In genomic region chr4:127410644-127411043, GRCh38 we compare ENCODE assay signal across 16 cellular contexts.
A peak's percentile ranks its signal among the peaks of the same experiment; 100 is the strongest.
DNase-seq lines count a peak whose midpoint lies in the region; ATAC-seq and TF ChIP-seq lines count a peak whose summit lies in the region.
"Had no signal": no experiment of that assay in that cellular context is flagged by ENCODE, and none has a peak within 500 bp of the region (broad histone marks: within the 10 kb centered on the region; RNA-seq: fewer than 3 reads in every experiment).

No MANE protein-coding gene starts in this region.

- H3K27ac ChIP-seq in endodermal cell (ENCODE audit: low read depth, low read length), result no peak overlapping the region
- no peak overlapping the region for H3K27ac ChIP-seq in aorta (ENCODE audit: low read depth in 1 of 2, low read length in 2 of 2)
- H3K27ac ChIP-seq: BLaER1 treated with 17β-estradiol and CSF1 and Interleukin-3, amounts not matched to agents 10 nM and 100 nM; GM23248 had no signal

- 42 to 50% methylated on average over 2 of the region's 2 CpGs for WGBS in endodermal cell (ENCODE audit: insufficient coverage in 1 of 2, insufficient read length in 1 of 2), 2 experiments
- WGBS in aorta, 2 donors, result 37 to 69% methylated on average over 2 of the region's 2 CpGs

- H3K27me3 ChIP-seq in endodermal cell (ENCODE audit: control insufficient read depth, insufficient read depth, low read length, poor library complexity, severe bottlenecking) (no peaks in the 10 kb centered on the region), aorta (ENCODE audit: control insufficient read depth in 1 of 2, insufficient read depth in 2 of 2, low read length in 1 of 2) (no peaks in the 10 kb centered on the region)
- H3K27me3 ChIP-seq: BLaER1 treated with 17β-estradiol and CSF1 and Interleukin-3, amounts not matched to agents 10 nM and 100 nM had no signal

- H3K27ac Mint-ChIP-seq in endodermal cell (no peak overlapping the region), osteocyte (ENCODE audit: unreplicated experiment) (peak overlapping the region; percentile 67)
- H3K27ac Mint-ChIP-seq: CD4-positive, CD25-positive, alpha-beta regulatory T cell had no signal

- peak overlapping the region; percentile 8 for H3K9ac ChIP-seq in endodermal cell (ENCODE audit: extremely low read depth, low read length, poor library complexity, severe bottlenecking)
- H3K9ac ChIP-seq: BLaER1 treated with 17β-estradiol and CSF1 and Interleukin-3, amounts not matched to agents 10 nM and 100 nM; GM23248 had no signal

- peaks cover 4% of the 10 kb centered on the region for H3K4me1 Mint-ChIP-seq in endodermal cell
- H3K4me1 Mint-ChIP-seq in osteocyte (ENCODE audit: unreplicated experiment), result peaks cover 20% of the 10 kb centered on the region

- H3K4me1 ChIP-seq in endodermal cell (ENCODE audit: control insufficient read depth, insufficient read depth, low read length) (no peaks in the 10 kb centered on the region), aorta (ENCODE audit: control insufficient read depth in 1 of 2, insufficient read depth in 2 of 2, low read length in 2 of 2) (no peaks in the 10 kb centered on the region)
- H3K4me1 ChIP-seq: BLaER1 treated with 17β-estradiol and CSF1 and Interleukin-3, amounts not matched to agents 10 nM and 100 nM had no signal

- H3K27me3 Mint-ChIP-seq in endodermal cell (ENCODE audit: insufficient read depth) (no peaks in the 10 kb centered on the region), osteocyte (ENCODE audit: unreplicated experiment) (no peaks in the 10 kb centered on the region)
- H3K27me3 Mint-ChIP-seq: CD4-positive, CD25-positive, alpha-beta regulatory T cell had no signal

- H3K9me3 Mint-ChIP-seq in endodermal cell (peaks cover 36% of the 10 kb centered on the region), osteocyte (ENCODE audit: unreplicated experiment) (peaks cover 14% of the 10 kb centered on the region)

- H3K36me3 ChIP-seq in endodermal cell (ENCODE audit: control insufficient read depth, insufficient read depth, low read length) (no peaks in the 10 kb centered on the region), aorta (ENCODE audit: control insufficient read depth in 1 of 2, insufficient read depth in 2 of 2, low read length in 1 of 2) (no peaks in the 10 kb centered on the region)
- H3K36me3 ChIP-seq: BLaER1 treated with 17β-estradiol and CSF1 and Interleukin-3, amounts not matched to agents 10 nM and 100 nM had no signal

- intact Hi-C loops in left ventricle myocardium superior (cut with micrococcal nuclease), result no loop called here
- intact Hi-C loops in cardiac septum (cut with DNase I), result no loop called here
- intact Hi-C loops in aorta (cut with DNase I), result no loop called here

- DNase-seq in left ventricle myocardium superior (no peak), cardiac septum (ENCODE audit: low spot score) (no peak), endodermal cell (no peak), osteocyte (ENCODE audit: extremely low spot score, unreplicated experiment) (no peak), aorta (no peak)
- DNase-seq: ACHN; CD4-positive, CD25-positive, alpha-beta regulatory T cell; DMS53; GF-D8 had no signal

- no peak for TF ChIP-seq CTCF in endodermal cell (conservative IDR thresholded peaks at IDR 0.05)
- TF ChIP-seq CTCF in osteocyte (IDR thresholded peaks at IDR 0.05), result no peak

- H3K4me3 ChIP-seq in endodermal cell (ENCODE audit: low read length) (no peak overlapping the region), aorta (ENCODE audit: low read length in 2 of 2) (no peak overlapping the region)
- H3K4me3 ChIP-seq: BLaER1 treated with 17β-estradiol and CSF1 and Interleukin-3, amounts not matched to agents 10 nM and 100 nM; GM23248 had no signal

- ATAC-seq in left ventricle myocardium superior (peak; percentile 40), aorta (ENCODE audit: low FRiP score) (peak; percentile 30), GM21576 (IDR thresholded peaks at IDR 0.05; ENCODE audit: unreplicated experiment) (no peak), GM19328 (IDR thresholded peaks at IDR 0.05; ENCODE audit: unreplicated experiment) (no peak), GM19452 (IDR thresholded peaks at IDR 0.05; ENCODE audit: unreplicated experiment) (no peak)
- ATAC-seq: HCT116, HepG2 had no signal

- H3K9me3 ChIP-seq in endodermal cell (ENCODE audit: control insufficient read depth, low read length), result peaks cover 27% of the 10 kb centered on the region
- H3K9me3 ChIP-seq in aorta (ENCODE audit: control insufficient read depth, low read length), result peaks cover 3% of the 10 kb centered on the region

- H3K4me3 Mint-ChIP-seq in endodermal cell, result no peak overlapping the region
- no peak overlapping the region for H3K4me3 Mint-ChIP-seq in osteocyte (ENCODE audit: unreplicated experiment)
- H3K4me3 Mint-ChIP-seq: CD4-positive, CD25-positive, alpha-beta regulatory T cell had no signal

- H3K36me3 Mint-ChIP-seq in endodermal cell (ENCODE audit: low read depth) (peaks cover 23% of the 10 kb centered on the region), osteocyte (ENCODE audit: unreplicated experiment) (peaks cover 1% of the 10 kb centered on the region)
- H3K36me3 Mint-ChIP-seq: CD4-positive, CD25-positive, alpha-beta regulatory T cell had no signal

Comparison
In these comparisons a context has a peak if more than half of its experiments do, and no peak if none do; other contexts are left out.
1. ATAC-seq: peak in left ventricle myocardium superior (single experiment) and aorta (single experiment); none in GM21576 (single experiment), GM19328 (single experiment) and GM19452 (single experiment).